Comparison of ENCODE assay signal across 19 cellular contexts in genomic region chr2:141323571-141323970, GRCh38.
"Had no signal": no experiment of that assay in that cellular context is flagged by ENCODE, and none has a peak within 500 bp of the region (broad histone marks: within the 10 kb centered on the region; RNA-seq: fewer than 3 reads in every experiment).

No MANE protein-coding gene starts in this region.

- DNase-seq: dermis blood vessel endothelial cell; effector memory CD4-positive, alpha-beta T cell; head of caudate nucleus; left colon; left ventricle myocardium superior; lower lobe of right lung; naive thymus-derived CD8-positive, alpha-beta T cell; stimulated activated CD4-positive, alpha-beta T cell treated with anti-CD3 and anti-CD28 coated beads, Interleukin-12 subunit alpha, Interleukin-12 subunit beta, amount 100 ng/mL, for 4 hours; stimulated activated CD4-positive, alpha-beta T cell treated with anti-CD3 and anti-CD28 coated beads, Interleukin-1b, Interleukin-23, amount 100 ng/mL, for 48 hours; stimulated activated CD4-positive, alpha-beta T cell treated with anti-CD3 and anti-CD28 coated beads, Interleukin-4, amount 100 ng/mL, for 1 hour; stimulated activated CD8-positive, alpha-beta memory T cell treated with anti-CD3 and anti-CD28 coated beads, Interleukin-4, amount 100 ng/mL, for 48 hours; stimulated activated naive CD4-positive, alpha-beta T cell; stimulated activated naive CD8-positive, alpha-beta T cell treated with anti-CD3 and anti-CD28 coated beads, Interleukin-15, amount 100 ng/mL, for 72 hours; transverse colon; upper lobe of right lung; uterus had no signal

- FAIRE-seq: endometrium, keratinocyte had no signal

- ATAC-seq: left colon; left ventricle myocardium superior; lower lobe of right lung; naive thymus-derived CD8-positive, alpha-beta T cell; sciatic nerve; stimulated activated naive CD8-positive, alpha-beta T cell treated with anti-CD3 and anti-CD28 coated beads, Interleukin-15, amount 100 ng/mL, for 72 hours; upper lobe of right lung had no signal
